Comparison of ENCODE assay signal across 8 cellular contexts in genomic region chr6:169752074-169752623, GRCh38. TPM values are rescaled to one million over a fixed set of nuclear protein-coding genes. Genes with fewer than 3 reads are reported as not detected.
DNase-seq lines count a peak whose midpoint lies in the region; ATAC-seq and TF ChIP-seq lines count a peak whose summit lies in the region.

No MANE protein-coding gene starts in this region.

- no peaks in the 10 kb centered on the region for H3K79me1 ChIP-seq in neuronal stem cell (ENCODE audit: low read depth, low read length)

- no peak for TF ChIP-seq CTCF in Panc1 (IDR thresholded peaks at IDR 0.05)
- no peak for TF ChIP-seq CTCF in endothelial cell (IDR thresholded peaks at IDR 0.05; ENCODE audit: unreplicated experiment)

- WGBS in neuronal stem cell (ENCODE audit: extremely low coverage in 2 of 2, insufficient read length in 2 of 2, insufficient replicate concordance in 1 of 2), 2 donors: no CpG with 5 or more reads among the region's 19 CpGs

- POLR2A ChIA-PET in Panc1 (lab: Charles Lee): interaction anchor here (0.6 kb wide), 1 partner anchor 442 kb away, joined by 3 read pairs; no protein-coding TSS in a partner anchor

- peak overlapping the region; percentile 67 for H3K4me2 ChIP-seq in neuronal stem cell (ENCODE audit: insufficient read depth, low read length, poor library complexity, severe bottlenecking)

- in situ Hi-C loops in Panc1 (cut with HindIII; ENCODE audit: low pct_unique_long_range_greater_than_20kb, low sequenced_read_pairs): no loop called here

- intact Hi-C loops in Panc1 (cut with micrococcal nuclease; ENCODE audit: unreplicated experiment): no loop called here

- peak overlapping the region; percentile 97 for H3K9ac ChIP-seq in neuronal stem cell (ENCODE audit: low read depth, low read length, poor library complexity)

- no peaks in the 10 kb centered on the region for H3K9me3 Mint-ChIP-seq in endothelial cell (ENCODE audit: unreplicated experiment)

- H4K91ac ChIP-seq in neuronal stem cell (ENCODE audit: low read depth, low read length, poor library complexity): peak overlapping the region; percentile 90

- no peak overlapping the region for H2BK5ac ChIP-seq in neuronal stem cell (ENCODE audit: low read length)

- peak overlapping the region; percentile 95 for H3K18ac ChIP-seq in neuronal stem cell (ENCODE audit: low read length)

- H3K36me3 ChIP-seq in Panc1 (ENCODE audit: control insufficient read depth, insufficient read depth, low read length) (no peaks in the 10 kb centered on the region; the same call in 1 of the 2 replicates), neuronal stem cell (replicated peaks in 1 of 2; ENCODE audit: control insufficient read depth in 2 of 2, insufficient read depth in 2 of 2, low read length in 2 of 2) (peaks cover 0 to 20% of the 10 kb centered on the region in 2 donors)

- peak overlapping the region; percentile 89 to 95 for H3K4me3 ChIP-seq in Panc1 (ENCODE audit: low read depth in 2 of 2, low read length in 2 of 2)
- H3K4me3 ChIP-seq in neuronal stem cell (ENCODE audit: low read length in 2 of 2): peak overlapping the region; percentile 69 to 95

- peak overlapping the region; percentile 99 for H4K8ac ChIP-seq in neuronal stem cell (ENCODE audit: low read depth, low read length)

- H3K4ac ChIP-seq in neuronal stem cell (ENCODE audit: low read length): no peak overlapping the region

- no peak for ATAC-seq in Panc1
- no peak for ATAC-seq in GM19467 (IDR thresholded peaks at IDR 0.05; ENCODE audit: unreplicated experiment)

- H3K4me1 ChIP-seq in Panc1 (ENCODE audit: control insufficient read depth, insufficient read depth, low read length) (peaks cover 19% of the 10 kb centered on the region), neuronal stem cell (ENCODE audit: control insufficient read depth in 2 of 2, insufficient read depth in 1 of 2, low read depth in 1 of 2, low read length in 2 of 2) (peaks cover 3 to 15% of the 10 kb centered on the region in 2 donors)

- peak overlapping the region; percentile 66 for H2AK5ac ChIP-seq in neuronal stem cell (ENCODE audit: low read depth, low read length)

- no peak overlapping the region for H2BK15ac ChIP-seq in neuronal stem cell (ENCODE audit: low read length)

- H3K27me3 ChIP-seq in Panc1 (ENCODE audit: control insufficient read depth, insufficient read depth, low read length) (no peaks in the 10 kb centered on the region), neuronal stem cell (ENCODE audit: control insufficient read depth in 3 of 3, insufficient read depth in 3 of 3, low read depth in 1 of 3, low read length in 3 of 3) (no peaks in the 10 kb centered on the region)

- peak overlapping the region; percentile 96 for H2AFZ ChIP-seq in neuronal stem cell (ENCODE audit: low read length)

- no peak overlapping the region for H2BK120ac ChIP-seq in neuronal stem cell (ENCODE audit: low read depth, low read length)

- H3K14ac ChIP-seq in neuronal stem cell (ENCODE audit: low read length): no peak overlapping the region

- peaks cover 5% of the 10 kb centered on the region for H3K36me3 Mint-ChIP-seq in endothelial cell (ENCODE audit: low read depth, unreplicated experiment)

- DNase-seq in activated CD4-positive, alpha-beta T cell treated with anti-CD3 and anti-CD28 coated beads for 48 hours: peak; percentile 29
- no peak for DNase-seq in activated CD4-positive, alpha-beta T cell treated with anti-CD3 and anti-CD28 coated beads, Interleukin-2, amount 50 U/mL, for 4 hours
- DNase-seq in Panc1 (ENCODE audit: low read depth, low spot score) (no peak), endothelial cell (ENCODE audit: low spot score) (no peak), neuronal stem cell (ENCODE audit: low spot score) (peak; percentile 4), NCI-H1436 (lab: John Stamatoyannopoulos, UW) (no peak)
- no peak for DNase-seq in central memory CD4-positive, alpha-beta T cell

- peaks cover 2% of the 10 kb centered on the region for H3K27me3 Mint-ChIP-seq in endothelial cell (ENCODE audit: unreplicated experiment)

- H2BK12ac ChIP-seq in neuronal stem cell (ENCODE audit: low read length): no peak overlapping the region

- H3K27ac ChIP-seq in Panc1 (ENCODE audit: low read length) (peak overlapping the region; percentile 93), neuronal stem cell (replicated peaks; ENCODE audit: low read length) (peak overlapping the region; percentile 89)

- no TSS peak for BruUV-seq in Panc1 (replicated peaks; lab: Mats Ljungman, UMichigan)

- peaks cover 17% of the 10 kb centered on the region for H3K4me1 Mint-ChIP-seq in endothelial cell (ENCODE audit: unreplicated experiment)

- H3K4me3 Mint-ChIP-seq in endothelial cell (ENCODE audit: unreplicated experiment): peak overlapping the region; percentile 90

- H3K9me3 ChIP-seq in Panc1 (ENCODE audit: control insufficient read depth, insufficient read depth, low read depth, low read length): no peaks in the 10 kb centered on the region
- H3K9me3 ChIP-seq in neuronal stem cell (replicated peaks in 1 of 2; ENCODE audit: control insufficient read depth in 2 of 2, insufficient read depth in 1 of 2, low read depth in 1 of 2, low read length in 2 of 2): peaks cover 0 to 1% of the 10 kb centered on the region in 2 donors

- CTCF ChIA-PET in Panc1 (lab: Charles Lee): no interaction called here

- peak overlapping the region; percentile 100 for H3K23ac ChIP-seq in neuronal stem cell (ENCODE audit: low read depth, low read length, poor library complexity)

- H3K27ac Mint-ChIP-seq in endothelial cell (ENCODE audit: unreplicated experiment): peak overlapping the region; percentile 84

RNA-seq across cellular contexts. Expression of gene ERMARD, which starts 0.7 kb away (rescaled TPM):
- total RNA-seq in Panc1 (2021; ENCODE audit: unreplicated experiment) (38.5 TPM), endothelial cell (ENCODE audit: unreplicated experiment) (24.8 TPM)
- 37.7 TPM for polyA plus RNA-seq in Panc1 (2012; ENCODE audit: insufficient read length)
- polyA plus RNA-seq in neuronal stem cell (2013, experiment 1 of 2): 10.1 TPM
- 9.4 TPM for polyA plus RNA-seq in neuronal stem cell (2013, experiment 2 of 2)

RNA-seq across cellular contexts. Expression of gene DYNLT2, which starts 0.8 kb away (rescaled TPM):
- total RNA-seq in Panc1 (2021; ENCODE audit: unreplicated experiment): 2.1 TPM
- 0.87 TPM for polyA plus RNA-seq in Panc1 (2012; ENCODE audit: insufficient read length)
- total RNA-seq in endothelial cell (ENCODE audit: unreplicated experiment): 0.62 TPM
- polyA plus RNA-seq in neuronal stem cell (2013, experiment 1 of 2): 2.6 TPM
- 2.7 TPM for polyA plus RNA-seq in neuronal stem cell (2013, experiment 2 of 2)

RNA-seq across cellular contexts. Expression of gene PHF10, which starts 27.8 kb away (rescaled TPM):
- total RNA-seq in Panc1 (2021; ENCODE audit: unreplicated experiment): 71.7 TPM
- 41.1 TPM for polyA plus RNA-seq in Panc1 (2012; ENCODE audit: insufficient read length)
- total RNA-seq in endothelial cell (ENCODE audit: unreplicated experiment): 33.6 TPM
- 32.9 TPM for polyA plus RNA-seq in neuronal stem cell (2013, experiment 1 of 2)
- 33.7 TPM for polyA plus RNA-seq in neuronal stem cell (2013, experiment 2 of 2)

RNA-seq across cellular contexts. Expression of gene C6orf120, which starts 50.2 kb away (rescaled TPM):
- 31.5 TPM for total RNA-seq in Panc1 (2021; ENCODE audit: unreplicated experiment)
- polyA plus RNA-seq in Panc1 (2012; ENCODE audit: insufficient read length): 31.3 TPM
- 34.2 TPM for total RNA-seq in endothelial cell (ENCODE audit: unreplicated experiment)
- polyA plus RNA-seq in neuronal stem cell (2013, experiment 1 of 2): 23.9 TPM
- polyA plus RNA-seq in neuronal stem cell (2013, experiment 2 of 2): 23.5 TPM

RNA-seq across cellular contexts. Expression of gene WDR27, which starts 50.3 kb away (rescaled TPM):
- 56.3 TPM for total RNA-seq in Panc1 (2021; ENCODE audit: unreplicated experiment)
- polyA plus RNA-seq in Panc1 (2012; ENCODE audit: insufficient read length): 45.5 TPM
- total RNA-seq in endothelial cell (ENCODE audit: unreplicated experiment): 59.0 TPM
- polyA plus RNA-seq in neuronal stem cell (2013, experiment 1 of 2): 44.5 TPM
- polyA plus RNA-seq in neuronal stem cell (2013, experiment 2 of 2): 43.8 TPM

Comparison
In these comparisons a context has a peak if more than half of its experiments do, and no peak if none do; other contexts are left out.
1. DNase-seq: peak in activated CD4-positive, alpha-beta T cell treated with anti-CD3 and anti-CD28 coated beads for 48 hours (single experiment) and neuronal stem cell (single experiment); none in activated CD4-positive, alpha-beta T cell treated with anti-CD3 and anti-CD28 coated beads, Interleukin-2, amount 50 U/mL, for 4 hours (0 of 2), Panc1 (single experiment), endothelial cell (single experiment), NCI-H1436 (single experiment) and central memory CD4-positive, alpha-beta T cell (single experiment).